In genomic region chr2:180607501-180608060, GRCh38 we compare ENCODE assay signal across 21 cellular contexts.
DNase-seq lines count a peak whose midpoint lies in the region; ATAC-seq and TF ChIP-seq lines count a peak whose summit lies in the region.
"Had no signal": no experiment of that assay in that cellular context is flagged by ENCODE, and none has a peak within 500 bp of the region (broad histone marks: within the 10 kb centered on the region; RNA-seq: fewer than 3 reads in every experiment).

No MANE protein-coding gene starts in this region.

- H2AFZ ChIP-seq in GM23248: no peak overlapping the region

- no peaks in the 10 kb centered on the region for H3F3A ChIP-seq in GM23248 (ENCODE audit: insufficient read depth)

- no peak overlapping the region for H3K27ac ChIP-seq in right cardiac atrium (ENCODE audit: low read length)
- H3K27ac ChIP-seq in transverse colon: no peak overlapping the region
- no peak overlapping the region for H3K27ac ChIP-seq in GM23248
- H3K27ac ChIP-seq: C4-2B, gastroesophageal sphincter had no signal

- H3K9me3 ChIP-seq in right cardiac atrium (ENCODE audit: control insufficient read depth, low read length) (no peaks in the 10 kb centered on the region), transverse colon (no peaks in the 10 kb centered on the region), GM23248 (ENCODE audit: low read depth) (no peaks in the 10 kb centered on the region)
- H3K9me3 ChIP-seq: gastroesophageal sphincter had no signal

- no peaks in the 10 kb centered on the region for H3K9me2 ChIP-seq in GM23248 (ENCODE audit: insufficient read depth)

- intact Hi-C loops in right cardiac atrium (cut with DNase I) (no loop called here), transverse colon (cut with DNase I; ENCODE audit: low total_unique reads) (no loop called here)

- H3K27me3 ChIP-seq in right cardiac atrium (ENCODE audit: control insufficient read depth, insufficient read depth): no peaks in the 10 kb centered on the region
- H3K27me3 ChIP-seq in transverse colon: no peaks in the 10 kb centered on the region
- H3K27me3 ChIP-seq in GM23248 (replicated peaks; ENCODE audit: insufficient read depth): no peaks in the 10 kb centered on the region
- H3K27me3 ChIP-seq: gastroesophageal sphincter had no signal

- TF ChIP-seq EP300 in transverse colon (IDR thresholded peaks at IDR 0.05; ENCODE audit: low read depth): no peak

- H3K4me3 ChIP-seq in right cardiac atrium (ENCODE audit: low read length): no peak overlapping the region
- no peak overlapping the region for H3K4me3 ChIP-seq in transverse colon
- no peak overlapping the region for H3K4me3 ChIP-seq in GM23248
- H3K4me3 ChIP-seq: gastroesophageal sphincter, GM12878 had no signal

- H3K4me1 ChIP-seq in right cardiac atrium (ENCODE audit: control insufficient read depth, insufficient read depth, low read length) (no peaks in the 10 kb centered on the region), transverse colon (no peaks in the 10 kb centered on the region), GM23248 (ENCODE audit: insufficient read depth) (no peaks in the 10 kb centered on the region)

- TF ChIP-seq CTCF in transverse colon (IDR thresholded peaks at IDR 0.05): no peak

- no peak for TF ChIP-seq POLR2A in transverse colon (IDR thresholded peaks at IDR 0.05)

- H3K36me3 ChIP-seq in transverse colon: no peaks in the 10 kb centered on the region
- H3K36me3 ChIP-seq in GM23248 (ENCODE audit: low read depth): no peaks in the 10 kb centered on the region
- H3K36me3 ChIP-seq: gastroesophageal sphincter had no signal

- no peaks in the 10 kb centered on the region for H4K20me1 ChIP-seq in GM23248 (ENCODE audit: insufficient read depth)

- H3K9ac ChIP-seq in GM23248: no peak overlapping the region

- H3K79me2 ChIP-seq in GM23248 (ENCODE audit: insufficient read depth): no peaks in the 10 kb centered on the region

- 53% methylated on average over 4 of the region's 4 CpGs for WGBS in right cardiac atrium
- WGBS in transverse colon (ENCODE audit: low coverage in 1 of 2), 2 donors: 50 to 64% methylated on average over 4 of the region's 4 CpGs
- WGBS in GM23248 (ENCODE audit: low coverage in 1 of 2, low lambda C conversion rate in 2 of 2, missing lambda C conversion rate in 2 of 2), 2 experiments: 72% methylated on average over 4 of the region's 4 CpGs

- in situ Hi-C loops in transverse colon (cut with MboI; ENCODE audit: low pct_ligation_motif_present in 1 of 4, low pct_unique_long_range_greater_than_20kb in 1 of 4, low sequenced_read_pairs in 3 of 4): loop anchor here in 1 of 4 donors (25.0 kb wide), 1 partner anchor 430 kb away; no protein-coding TSS in a partner anchor
- in situ Hi-C loops in GM23248 (cut with MboI): no loop called here

- peak; percentile 44 for ATAC-seq in left lobe of liver
- ATAC-seq in right cardiac atrium: no peak
- ATAC-seq in HG02610 (IDR thresholded peaks at IDR 0.05; ENCODE audit: unreplicated experiment): no peak
- ATAC-seq: gastroesophageal sphincter, GM12878, PC-3 had no signal

- DNase-seq in DMS153 (lab: John Stamatoyannopoulos, UW) (peak; percentile 95), NCI-H1417 (lab: John Stamatoyannopoulos, UW) (peak; percentile 46 to 97 (median 75)), NCI-H69 (lab: John Stamatoyannopoulos, UW) (peak; percentile 82), left lobe of liver (ENCODE audit: low spot score) (no peak), right cardiac atrium (no peak), transverse colon (no peak), GM23248 (no peak)
- DNase-seq: activated CD4-positive, alpha-beta T cell treated with anti-CD3 and anti-CD28 coated beads for 48 hours; activated naive CD8-positive, alpha-beta T cell treated with anti-CD3 and anti-CD28 coated beads, Interleukin-2, amount 10 ng/mL, durations not matched to agents 7 days and 5 days; erythroblast; Kasumi-1; naive B cell; NCI-H1048; PC-3; SIG-M5; substantia nigra; T-helper 1 cell had no signal

- H3K4me2 ChIP-seq in GM23248 (ENCODE audit: unreplicated experiment): no peak overlapping the region

Comparison
In these comparisons a context has a peak if more than half of its experiments do, and no peak if none do; other contexts are left out.
1. DNase-seq: peak in DMS153 (single experiment), NCI-H1417 (3 of 3) and NCI-H69 (single experiment); none in left lobe of liver (single experiment), right cardiac atrium (0 of 3), transverse colon (single experiment) and GM23248 (single experiment).